13 cellular contexts compared by ENCODE assay signal in the genomic region with DNA sequence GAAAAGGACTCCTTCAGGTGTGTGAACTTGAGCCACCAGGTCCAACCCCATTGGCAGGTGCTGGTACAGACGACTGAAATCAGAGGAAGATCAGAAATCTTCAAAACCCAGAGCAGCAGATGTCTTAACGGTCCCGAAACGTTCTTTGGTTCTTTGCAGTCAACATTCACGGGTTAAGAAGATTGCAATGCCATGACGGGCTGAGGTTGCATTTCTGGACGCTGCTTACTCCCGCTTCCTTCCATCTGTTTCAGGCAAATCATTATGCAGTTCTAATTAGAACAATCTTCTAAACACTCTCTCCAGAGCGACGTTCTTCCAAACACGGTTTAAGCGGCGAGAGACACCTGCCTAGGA. TPM values are rescaled to one million over a fixed set of nuclear protein-coding genes. Genes with fewer than 3 reads are reported as not detected.
DNase-seq lines count a peak whose midpoint lies in the region; ATAC-seq, FAIRE-seq and TF ChIP-seq lines count a peak whose summit lies in the region.
"Had no signal": no experiment of that assay in that cellular context is flagged by ENCODE, and none has a peak within 500 bp of the region (broad histone marks: within the 10 kb centered on the region; RNA-seq: fewer than 3 reads in every experiment).

No MANE protein-coding gene starts in this region.

- no peaks in the 10 kb centered on the region for H3K79me2 ChIP-seq in H1 (ENCODE audit: control insufficient read depth in 1 of 2, insufficient read depth in 2 of 2, low read length in 2 of 2)

- TF ChIP-seq CTCF in left ventricle myocardium inferior (IDR thresholded peaks at IDR 0.05; ENCODE audit: borderline replicate concordance) = no peak
- no peak for TF ChIP-seq CTCF in H1 (IDR thresholded peaks at IDR 0.05; ENCODE audit: control extremely low read depth in 1 of 3, insufficient read depth in 1 of 3, low read depth in 1 of 3, low read length in 3 of 3)
- TF ChIP-seq CTCF in mesothelial cell of epicardium (IDR thresholded peaks at IDR 0.05; ENCODE audit: unreplicated experiment) = no peak
- TF ChIP-seq CTCF in vagina (IDR thresholded peaks at IDR 0.05) = no peak

- no peak overlapping the region for H3K18ac ChIP-seq in H1 (ENCODE audit: extremely low read depth, low read length)

- no peak overlapping the region for H4K8ac ChIP-seq in H1 (ENCODE audit: extremely low read depth, insufficient read depth, low read length)

- peak overlapping the region; percentile 96 for H2AFZ ChIP-seq in H1 (ENCODE audit: low read length)

- H3K27me3 ChIP-seq in left ventricle myocardium inferior (ENCODE audit: low read depth) = peaks cover 46% of the 10 kb centered on the region
- peaks cover 2 to 26% (median 16%) of the 10 kb centered on the region in 4 experiments for H3K27me3 ChIP-seq in H1 (replicated peaks in 1 of 4; ENCODE audit: control insufficient read depth in 3 of 4, extremely low read depth in 1 of 4, insufficient read depth in 3 of 4, low read length in 3 of 4)
- no peaks in the 10 kb centered on the region for H3K27me3 ChIP-seq in vagina
- H3K27me3 ChIP-seq: pancreas had no signal

- no peak overlapping the region for H2BK5ac ChIP-seq in H1 (ENCODE audit: low read depth, low read length)

- ATAC-seq in left cardiac atrium (no peak), HG03571 (IDR thresholded peaks at IDR 0.05; ENCODE audit: unreplicated experiment) (no peak), HG03159 (IDR thresholded peaks at IDR 0.05; ENCODE audit: unreplicated experiment) (no peak)

- POLR2A ChIA-PET in H1 (lab: Charles Lee; ENCODE audit: partially characterized antibody) = no interaction called here

- H2BK15ac ChIP-seq in H1 (ENCODE audit: low read length) = no peak overlapping the region

- H3K23ac ChIP-seq in H1 (ENCODE audit: insufficient read length) = no peak overlapping the region

- TF ChIP-seq RAD21 in H1 (IDR thresholded peaks at IDR 0.05 in 1 of 2, conservative IDR thresholded peaks at IDR 0.05 in 1 of 2; ENCODE audit: low read depth in 2 of 2, low read length in 2 of 2) = no peak

- TF ChIP-seq POLR2A in H1 (IDR thresholded peaks at IDR 0.05; ENCODE audit: control extremely low read depth in 1 of 2, low read depth in 2 of 2, low read length in 2 of 2) = no peak
- TF ChIP-seq POLR2A in vagina (IDR thresholded peaks at IDR 0.05) = no peak

- peaks cover 75% of the 10 kb centered on the region for H3K27me3 Mint-ChIP-seq in mesothelial cell of epicardium (ENCODE audit: low read depth)
- H3K27me3 Mint-ChIP-seq: CD4-positive, CD25-positive, alpha-beta regulatory T cell had no signal

- H3K9me3 ChIP-seq in left ventricle myocardium inferior (replicated peaks) (no peaks in the 10 kb centered on the region), H1 (ENCODE audit: insufficient read depth in 2 of 2, low read depth in 1 of 2, low read length in 1 of 2) (no peaks in the 10 kb centered on the region), vagina (no peaks in the 10 kb centered on the region)
- H3K9me3 ChIP-seq: pancreas had no signal

- H3K27ac Mint-ChIP-seq in mesothelial cell of epicardium = no peak overlapping the region
- H3K27ac Mint-ChIP-seq: CD4-positive, CD25-positive, alpha-beta regulatory T cell had no signal

- intact Hi-C loops in left ventricle myocardium inferior (cut with micrococcal nuclease) = no loop called here
- intact Hi-C loops in left cardiac atrium (cut with DNase I) = no loop called here
- intact Hi-C loops in vagina (cut with DNase I) = no loop called here

- no peak overlapping the region for H3K14ac ChIP-seq in H1 (ENCODE audit: insufficient read length)

- no peaks in the 10 kb centered on the region for H4K20me1 ChIP-seq in H1 (replicated peaks in 1 of 2; ENCODE audit: control insufficient read depth in 1 of 2, insufficient read depth in 2 of 2, low read length in 2 of 2)

- no peak overlapping the region for H2BK120ac ChIP-seq in H1 (replicated peaks; ENCODE audit: low read depth, low read length)

- DNase-seq in left ventricle myocardium inferior (no peak), left cardiac atrium (no peak), H1 (ENCODE audit: low read depth in 1 of 2, low spot score in 2 of 2) (no peak), mesothelial cell of epicardium (ENCODE audit: low spot score in 2 of 2, unreplicated experiment in 2 of 2) (no peak), vagina (ENCODE audit: extremely low spot score in 2 of 2) (no peak), NCI-H1694 (lab: John Stamatoyannopoulos, UW) (no peak)
- DNase-seq: activated CD8-positive, alpha-beta memory T cell treated with anti-CD3 and anti-CD28 coated beads, Interleukin-2, amount 50 U/mL, for 4 hours; CD4-positive, CD25-positive, alpha-beta regulatory T cell; stimulated activated naive CD4-positive, alpha-beta T cell had no signal

- no peaks in the 10 kb centered on the region for H3K79me1 ChIP-seq in H1 (ENCODE audit: low read depth, low read length)

- peak overlapping the region; percentile 60 for H3K4me3 ChIP-seq in left ventricle myocardium inferior
- peak overlapping the region; percentile 67 to 74 (median 70) for H3K4me3 ChIP-seq in H1 (ENCODE audit: extremely low read depth in 1 of 4, insufficient read depth in 2 of 4, low read depth in 3 of 4, low read length in 4 of 4)
- H3K4me3 ChIP-seq in vagina = peak overlapping the region; percentile 15 to 26

- no peak overlapping the region for H2BK20ac ChIP-seq in H1 (ENCODE audit: low read length)

- no peak for FAIRE-seq in H1 (lab: Jason Lieb, UNC)
- FAIRE-seq: pancreas had no signal

- TF ChIP-seq EP300 in H1 (IDR thresholded peaks at IDR 0.05; ENCODE audit: borderline replicate concordance in 1 of 2, low read depth in 2 of 2, low read length in 2 of 2) = no peak

- peaks cover 4% of the 10 kb centered on the region for H3K9me3 Mint-ChIP-seq in mesothelial cell of epicardium

- H4K5ac ChIP-seq in H1 (ENCODE audit: insufficient read length, low read depth, low read length) = no peak overlapping the region

- H3K27ac ChIP-seq in left ventricle myocardium inferior (replicated peaks) (no peak overlapping the region), H1 (ENCODE audit: low read depth, low read length) (no peak overlapping the region), vagina (no peak overlapping the region)
- H3K27ac ChIP-seq: pancreas had no signal

- H3K36me3 ChIP-seq in left ventricle myocardium inferior (no peaks in the 10 kb centered on the region), H1 (ENCODE audit: control insufficient read depth in 2 of 4, insufficient read depth in 4 of 4, low read length in 3 of 4) (no peaks in the 10 kb centered on the region), vagina (no peaks in the 10 kb centered on the region)
- H3K36me3 ChIP-seq: pancreas had no signal

- peak overlapping the region; percentile 95 to 97 for H3K4me2 ChIP-seq in H1 (ENCODE audit: insufficient read depth in 1 of 2, low read depth in 2 of 2, low read length in 2 of 2)

- no peak overlapping the region for H4K91ac ChIP-seq in H1 (replicated peaks; ENCODE audit: insufficient read length, low read length)

- H3K23me2 ChIP-seq in H1 (ENCODE audit: low read depth, low read length) = peaks cover 9% of the 10 kb centered on the region

- no peaks in the 10 kb centered on the region for H3K36me3 Mint-ChIP-seq in mesothelial cell of epicardium
- H3K36me3 Mint-ChIP-seq: CD4-positive, CD25-positive, alpha-beta regulatory T cell had no signal

- WGBS in H1 (ENCODE audit: extremely low coverage in 1 of 2, insufficient coverage in 1 of 2, insufficient read length in 1 of 2, insufficient replicate concordance in 2 of 2, low coverage in 1 of 2, low lambda C conversion rate in 2 of 2, missing lambda C conversion rate in 1 of 2), 2 experiments = 11% methylated on average over 13 of the region's 13 CpGs; no CpG with 5 or more reads in 1 of the 2 experiments

- H3K4me1 ChIP-seq in left ventricle myocardium inferior = peaks cover 10% of the 10 kb centered on the region
- no peaks in the 10 kb centered on the region; a peak in 1 of 7 replicates for H3K4me1 ChIP-seq in H1 (replicated peaks in 1 of 4; ENCODE audit: control insufficient read depth in 3 of 4, insufficient read depth in 4 of 4, low read length in 3 of 4)
- peaks cover 10% of the 10 kb centered on the region for H3K4me1 ChIP-seq in vagina
- H3K4me1 ChIP-seq: pancreas had no signal

- peak overlapping the region in 2 of 4 experiments; percentile 9 to 58; a peak in 2 of 7 replicates for H3K9ac ChIP-seq in H1 (replicated peaks in 1 of 4; ENCODE audit: extremely low read depth in 1 of 4, low read depth in 3 of 4, low read length in 3 of 4)

- no peak overlapping the region for H3K56ac ChIP-seq in H1 (replicated peaks; ENCODE audit: insufficient read length, low read depth, low read length)

- peak overlapping the region; percentile 92 for H3K4me3 Mint-ChIP-seq in mesothelial cell of epicardium
- H3K4me3 Mint-ChIP-seq: CD4-positive, CD25-positive, alpha-beta regulatory T cell had no signal

- no peak overlapping the region for H2AK5ac ChIP-seq in H1 (ENCODE audit: low read depth, low read length)

- no peak overlapping the region for H3K4ac ChIP-seq in H1 (replicated peaks; ENCODE audit: insufficient read length, low read depth, low read length)

- H3K4me1 Mint-ChIP-seq in mesothelial cell of epicardium = peaks cover 15% of the 10 kb centered on the region
- H3K4me1 Mint-ChIP-seq: CD4-positive, CD25-positive, alpha-beta regulatory T cell had no signal

- CTCF ChIA-PET in H1 (lab: Charles Lee; ENCODE audit: partially characterized antibody) = interaction anchor here (0.8 kb wide), 1 partner anchor 1320 kb away, joined by 4 read pairs; no protein-coding TSS in a partner anchor

- H2BK12ac ChIP-seq in H1 (ENCODE audit: low read depth, low read length) = no peak overlapping the region

TF ChIP-seq in H1, 55 proteins besides CTCF, POLR2A, EP300 and RAD21 (continues in another document):
- TF ChIP-seq HDAC2 (IDR thresholded peaks at IDR 0.05; ENCODE audit: borderline replicate concordance in 1 of 2, low read depth in 2 of 2, low read length in 2 of 2) (no peak), BCL11A (IDR thresholded peaks at IDR 0.05; ENCODE audit: low read depth in 2 of 2, low read length in 2 of 2) (no peak)

RNA-seq across cellular contexts. Expression of gene LUZP2, which starts 0.5 kb away (rescaled TPM):
- total RNA-seq in left ventricle myocardium inferior (not detected), left cardiac atrium (not detected), mesothelial cell of epicardium (4.1 to 4.5 TPM (median 4.3 TPM) in 3 replicates), vagina (0.49 TPM)
- 1.1 and 1.5 TPM in 2 replicates for total RNA-seq in H1 (2021; fragmentation: NEBNext Ultra II Directional; extraction: Animal tissue kit (Norgen Biotek cat#: 25700))
- polyA plus RNA-seq in H1 (2011; rRNA removed) = 0.24 and 0.79 TPM in 2 replicates
- polyA plus RNA-seq in H1 (2011; cell fraction: cytosol; rRNA removed) = 0.58 TPM
- polyA plus RNA-seq in H1 (2011; cell fraction: nucleus; rRNA removed) = 0.88 TPM
- polyA plus RNA-seq in H1 (2012, experiment 1 of 2) = 0.74 to 1.9 TPM (median 0.91 TPM) in 4 replicates
- 0.10 TPM for polyA plus RNA-seq in H1 (2012, experiment 2 of 2)
- 1.7 TPM for polyA plus RNA-seq in H1 (2013, experiment 1 of 2)
- polyA plus RNA-seq in H1 (2013, experiment 2 of 2) = 1.5 TPM
- 1.3 and 2.2 TPM in 2 replicates for polyA minus RNA-seq in H1 (2011; rRNA and poly(A)+ RNA removed)
- polyA minus RNA-seq in H1 (2011; cell fraction: cytosol; rRNA and poly(A)+ RNA removed) = 1.7 TPM
- polyA minus RNA-seq in H1 (2011; cell fraction: nucleus; rRNA and poly(A)+ RNA removed) = 7.8 TPM
- total RNA-seq: CD4-positive, CD25-positive, alpha-beta regulatory T cell; dermis microvascular lymphatic vessel endothelial cell had no signal
- polyA plus RNA-seq: CD4-positive, CD25-positive, alpha-beta regulatory T cell had no signal

Comparison
In these comparisons a context has a peak if more than half of its experiments do, and no peak if none do; other contexts are left out.
1. H3K4me3 ChIP-seq: peak in every context shown above with its lines; median percentile 70 in H1; 60 in left ventricle myocardium inferior; 20 in vagina.